ENCODE assay signal across 20 cellular contexts in the genomic region with DNA sequence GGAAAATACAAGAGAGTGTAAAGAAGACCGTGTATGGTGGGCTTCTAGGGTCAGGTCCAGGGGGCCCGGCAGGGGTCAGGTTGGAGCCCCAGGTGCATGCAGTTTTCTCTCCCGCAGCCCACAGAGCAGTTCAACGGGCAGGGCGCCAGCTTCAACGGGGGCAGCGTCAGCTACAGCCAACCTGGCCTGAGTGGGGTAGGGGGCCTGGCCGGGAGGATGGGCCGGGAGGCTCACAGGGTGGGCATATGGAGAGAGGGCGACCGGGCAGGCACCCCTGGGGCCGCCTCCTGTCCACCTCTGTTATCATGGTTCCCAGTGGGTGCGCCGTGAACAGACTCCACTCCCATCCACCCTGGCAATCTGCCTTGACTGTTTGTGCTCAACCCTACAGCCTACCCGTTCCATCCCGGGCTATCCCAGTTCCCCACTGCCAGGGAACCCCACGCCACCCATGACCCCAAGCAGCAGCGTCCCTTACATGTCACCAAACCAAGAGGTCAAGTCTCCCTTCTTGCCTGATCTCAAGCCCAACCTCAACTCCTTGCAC. TPM values are rescaled to one million over a fixed set of nuclear protein-coding genes. Genes with fewer than 3 reads are reported as not detected.
DNase-seq lines count a peak whose midpoint lies in the region; ATAC-seq and TF ChIP-seq lines count a peak whose summit lies in the region.
"Had no signal": no experiment of that assay in that cellular context is flagged by ENCODE, and none has a peak within 500 bp of the region (broad histone marks: within the 10 kb centered on the region; RNA-seq: fewer than 3 reads in every experiment).

No MANE protein-coding gene starts in this region.

- H2AFZ ChIP-seq in HCT116 (ENCODE audit: low read depth, low read length, poor library complexity, severe bottlenecking) (no peak overlapping the region), osteoblast (ENCODE audit: low read length) (no peak overlapping the region)
- H2AFZ ChIP-seq: GM23338 had no signal

- H3K4me2 ChIP-seq in HCT116 (ENCODE audit: low read length) (no peak overlapping the region; the same call in 1 of the 2 replicates), osteoblast (ENCODE audit: insufficient read depth, low read length) (no peak overlapping the region)
- H3K4me2 ChIP-seq: GM23338 had no signal

- in situ Hi-C loops in brain microvascular endothelial cell (cut with HindIII; ENCODE audit: low pct_ligation_motif_present, low sequenced_read_pairs): no loop called here

- no peak for DNase-seq in CD8-positive, alpha-beta T cell
- DNase-seq in HCT116 (ENCODE audit: low read depth, low spot score): no peak
- DNase-seq in central memory CD8-positive, alpha-beta T cell (ENCODE audit: low spot score in 2 of 2): no peak
- DNase-seq in osteoblast (ENCODE audit: insufficient read length, low spot score, missing footprints): peak; percentile 83
- DNase-seq in SIG-M5 (lab: John Stamatoyannopoulos, UW): no peak
- no peak for DNase-seq in effector CD4-positive, alpha-beta T cell
- DNase-seq in brain microvascular endothelial cell: no peak
- DNase-seq: COR-L47, DMS153, GDM1, MM.1S, NCI-H1105, NCI-H2081, NCI-H446 treated with DMSO at 0.1 percent for 48 hours, NCI-H748 treated with DMSO at 0.1 percent for 48 hours, OCI-M1, SHP77 treated with DMSO at 0.1 percent for 48 hours had no signal

- TF ChIP-seq RAD21 in HCT116 (IDR thresholded peaks at IDR 0.05; ENCODE audit: low read depth): no peak

- no TSS peak for BruUV-seq in HCT116 (replicated peaks; lab: Mats Ljungman, UMichigan)

- H3K79me2 ChIP-seq in HCT116 (ENCODE audit: insufficient read depth, low read length) (peaks cover 8% of the 10 kb centered on the region; the same call in 1 of the 2 replicates), osteoblast (ENCODE audit: insufficient read depth, low read length) (peaks cover 23% of the 10 kb centered on the region)

- H3K4me3 Mint-ChIP-seq in CD8-positive, alpha-beta T cell: no peak overlapping the region
- H3K4me3 Mint-ChIP-seq in central memory CD8-positive, alpha-beta T cell: no peak overlapping the region
- H3K4me3 Mint-ChIP-seq: GM23338 had no signal

- TF ChIP-seq CTCF in CD8-positive, alpha-beta T cell (IDR thresholded peaks at IDR 0.05): no peak
- TF ChIP-seq CTCF in HCT116 (IDR thresholded peaks at IDR 0.05 in 2 of 3, conservative IDR thresholded peaks at IDR 0.05 in 1 of 3; ENCODE audit: borderline replicate concordance in 1 of 3, insufficient read depth in 1 of 3, low read depth in 2 of 3, low read length in 2 of 3) (no peak), osteoblast (IDR thresholded peaks at IDR 0.05; ENCODE audit: extremely low read depth, low read depth, low read length) (no peak), brain microvascular endothelial cell (IDR thresholded peaks at IDR 0.05; ENCODE audit: low read depth, low read length, missing control alignments) (no peak)

- RAD21 ChIA-PET in HCT116 (lab: Charles Lee; ENCODE audit: low non-redundant PET in 1 of 2, low total read pairs in 2 of 2, uncharacterized antibody in 2 of 2, unreplicated experiment in 2 of 2): no interaction called here

- H3K9me3 Mint-ChIP-seq in CD8-positive, alpha-beta T cell: no peaks in the 10 kb centered on the region
- H3K9me3 Mint-ChIP-seq in central memory CD8-positive, alpha-beta T cell: no peaks in the 10 kb centered on the region
- H3K9me3 Mint-ChIP-seq: CD14-positive monocyte, GM23338 had no signal

- H3K27ac ChIP-seq in CD8-positive, alpha-beta T cell (ENCODE audit: low read depth, low read length): no peak overlapping the region
- H3K27ac ChIP-seq in HCT116 (ENCODE audit: low read depth, low read length): peak overlapping the region; percentile 74; the same call in 1 of the 2 replicates
- H3K27ac ChIP-seq in osteoblast (ENCODE audit: low read depth, low read length): no peak overlapping the region
- H3K27ac ChIP-seq in brain microvascular endothelial cell: no peak overlapping the region

- peaks cover 67% of the 10 kb centered on the region for H3K36me3 ChIP-seq in CD8-positive, alpha-beta T cell (ENCODE audit: insufficient read depth, low read length)
- H3K36me3 ChIP-seq in HCT116 (ENCODE audit: control insufficient read depth in 1 of 2, insufficient read depth in 2 of 2, low read length in 2 of 2) (peaks cover 23 to 27% of the 10 kb centered on the region in 2 experiments; a peak in 3 of 4 replicates), osteoblast (ENCODE audit: insufficient read depth, low read length) (peaks cover 49% of the 10 kb centered on the region), brain microvascular endothelial cell (replicated peaks) (peaks cover 64% of the 10 kb centered on the region)

- POLR2A ChIA-PET in CD8-positive, alpha-beta T cell (lab: Charles Lee): no interaction called here
- POLR2A ChIA-PET in HCT116 (lab: Charles Lee): no interaction called here

- TF ChIP-seq POLR2A in HCT116 (IDR thresholded peaks at IDR 0.05; ENCODE audit: borderline replicate concordance, extremely low read depth, insufficient read depth, insufficient read length): no peak

- peaks cover 66% of the 10 kb centered on the region for H3K36me3 Mint-ChIP-seq in CD8-positive, alpha-beta T cell
- peaks cover 20% of the 10 kb centered on the region for H3K36me3 Mint-ChIP-seq in central memory CD8-positive, alpha-beta T cell (ENCODE audit: insufficient read depth)

- H3K27me3 Mint-ChIP-seq in CD8-positive, alpha-beta T cell (ENCODE audit: low read depth): no peaks in the 10 kb centered on the region
- no peaks in the 10 kb centered on the region for H3K27me3 Mint-ChIP-seq in central memory CD8-positive, alpha-beta T cell

- no peak for ATAC-seq in CD8-positive, alpha-beta T cell
- ATAC-seq in HCT116: no peak
- no peak for ATAC-seq in central memory CD8-positive, alpha-beta T cell (replicated peaks; ENCODE audit: extremely low read depth, poor library complexity, severe bottlenecking)
- ATAC-seq: GM23338, SK-N-SH treated with all-trans-retinoic acid at 6 μM for 48 hours had no signal

- H3K4me1 ChIP-seq in CD8-positive, alpha-beta T cell (ENCODE audit: insufficient read depth, low read length): peaks cover 14% of the 10 kb centered on the region
- H3K4me1 ChIP-seq in HCT116 (ENCODE audit: control insufficient read depth in 1 of 2, insufficient read depth in 2 of 2, low read length in 2 of 2) (peaks cover 12 to 22% of the 10 kb centered on the region in 2 experiments), osteoblast (ENCODE audit: insufficient read depth, low read length) (peaks cover 2% of the 10 kb centered on the region)

- no peak overlapping the region for H3K4me3 ChIP-seq in CD8-positive, alpha-beta T cell (ENCODE audit: low read depth, low read length)
- no peak overlapping the region for H3K4me3 ChIP-seq in HCT116 (replicated peaks in 1 of 2; ENCODE audit: low read depth in 1 of 2, low read length in 2 of 2)
- H3K4me3 ChIP-seq in osteoblast (ENCODE audit: insufficient read depth, low read length): no peak overlapping the region
- H3K4me3 ChIP-seq in brain microvascular endothelial cell (ENCODE audit: low read depth, low read length): no peak overlapping the region
- H3K4me3 ChIP-seq: GM23338 had no signal

- no peaks in the 10 kb centered on the region for H3K27me3 ChIP-seq in CD8-positive, alpha-beta T cell (ENCODE audit: insufficient read depth, low read length)
- no peaks in the 10 kb centered on the region for H3K27me3 ChIP-seq in HCT116 (ENCODE audit: insufficient read depth, low read length)
- H3K27me3 ChIP-seq in osteoblast (ENCODE audit: insufficient read depth, low read length): no peaks in the 10 kb centered on the region
- H3K27me3 ChIP-seq in brain microvascular endothelial cell (replicated peaks): no peaks in the 10 kb centered on the region

- peak overlapping the region; percentile 55 for H3K27ac Mint-ChIP-seq in CD8-positive, alpha-beta T cell
- H3K27ac Mint-ChIP-seq in central memory CD8-positive, alpha-beta T cell (ENCODE audit: low read depth): peak overlapping the region; percentile 19
- H3K27ac Mint-ChIP-seq: GM23338 had no signal

- no peaks in the 10 kb centered on the region for H3K9me3 ChIP-seq in CD8-positive, alpha-beta T cell (ENCODE audit: low read length)
- H3K9me3 ChIP-seq in HCT116 (ENCODE audit: control insufficient read depth in 1 of 2, insufficient read depth in 1 of 2, low read depth in 1 of 2, low read length in 2 of 2) (no peaks in the 10 kb centered on the region), osteoblast (ENCODE audit: low read depth, low read length) (no peaks in the 10 kb centered on the region)

- no peak overlapping the region for H3K9ac ChIP-seq in HCT116 (ENCODE audit: low read length)

- CTCF ChIA-PET in CD8-positive, alpha-beta T cell (lab: Charles Lee): no interaction called here
- CTCF ChIA-PET in HCT116 (lab: Charles Lee): no interaction called here

- no peaks in the 10 kb centered on the region for H3K9me2 ChIP-seq in HCT116 (ENCODE audit: insufficient read depth)

- intact Hi-C loops in CD8-positive, alpha-beta T cell (cut with DNase I, micrococcal nuclease): no loop called here
- intact Hi-C loops in HCT116 (cut with micrococcal nuclease): no loop called here

- H4K20me1 ChIP-seq in HCT116 (ENCODE audit: insufficient read depth): no peaks in the 10 kb centered on the region
- peaks cover 9% of the 10 kb centered on the region for H4K20me1 ChIP-seq in osteoblast (ENCODE audit: insufficient read depth, low read length)

- peaks cover 2% of the 10 kb centered on the region for H3K4me1 Mint-ChIP-seq in CD8-positive, alpha-beta T cell (ENCODE audit: low read depth)
- peaks cover 9% of the 10 kb centered on the region for H3K4me1 Mint-ChIP-seq in central memory CD8-positive, alpha-beta T cell
- H3K4me1 Mint-ChIP-seq: CD14-positive monocyte had no signal

TF ChIP-seq in HCT116, 20 proteins besides CTCF, POLR2A, EP300 and RAD21 (continues in another document):
- TF ChIP-seq ELF1 (IDR thresholded peaks at IDR 0.05; ENCODE audit: borderline replicate concordance, low read depth) (no peak), EZH2 (IDR thresholded peaks at IDR 0.05) (no peak), FOSL1 (IDR thresholded peaks at IDR 0.05; ENCODE audit: low read depth) (no peak), YY1 (IDR thresholded peaks at IDR 0.05; ENCODE audit: extremely low read depth, insufficient replicate concordance, low read depth, low read length) (no peak), SRF (IDR thresholded peaks at IDR 0.05; ENCODE audit: low read depth) (no peak), MAX (IDR thresholded peaks at IDR 0.05) (no peak), EGR1 (IDR thresholded peaks at IDR 0.05; ENCODE audit: low read depth) (no peak), SIN3A (IDR thresholded peaks at IDR 0.05; ENCODE audit: low read depth) (no peak), POLR2AphosphoS5 (IDR thresholded peaks at IDR 0.05; ENCODE audit: low read depth, low read length) (no peak)

RNA-seq across cellular contexts. Expression of gene ZMIZ2, which starts 11.5 kb away (rescaled TPM):
- 10 to 100 TPM; 67.1 to 71.3 TPM for total RNA-seq in CD8-positive, alpha-beta T cell
- total RNA-seq in HCT116 (2021; ENCODE audit: unreplicated experiment) (91.3 TPM), osteoblast (18.8 and 19.4 TPM in 2 replicates)
- polyA plus RNA-seq in HCT116 (2012): 60.1 and 62.7 TPM in 2 replicates

RNA-seq across cellular contexts. Expression of gene PPIA, which starts 36.4 kb away (rescaled TPM):
- 100 to 1,000 TPM; 447 to 460 TPM for total RNA-seq in CD8-positive, alpha-beta T cell
- total RNA-seq in HCT116 (2021; ENCODE audit: unreplicated experiment): 2,836 TPM
- polyA plus RNA-seq in HCT116 (2012): 2,295 and 3,307 TPM in 2 replicates
- 1,505 and 1,612 TPM in 2 replicates for total RNA-seq in osteoblast
